25 cellular contexts compared by ENCODE assay signal in genomic region chr11:30260813-30261212, GRCh38. TPM values are rescaled to one million over a fixed set of nuclear protein-coding genes. Genes with fewer than 3 reads are reported as not detected.
DNase-seq lines count a peak whose midpoint lies in the region; ATAC-seq lines count a peak whose summit lies in the region.
"Had no signal": no experiment of that assay in that cellular context is flagged by ENCODE, and none has a peak within 500 bp of the region (broad histone marks: within the 10 kb centered on the region; RNA-seq: fewer than 3 reads in every experiment).

No MANE protein-coding gene starts in this region.

- no peak overlapping the region for H3K27ac Mint-ChIP-seq in activated T-helper 17 cell treated with anti-CD3 and anti-CD28 coated beads, Interleukin-2, amount 50 U/mL, for 72 hours
- H3K27ac Mint-ChIP-seq: activated CD8-positive, alpha-beta T cell treated with anti-CD3 and anti-CD28 coated beads for 36 hours; activated naive CD8-positive, alpha-beta T cell treated with anti-CD3 and anti-CD28 coated beads, Interleukin-2, amount 10 ng/mL, durations not matched to agents 7 days and 5 days had no signal

- H3K9me3 Mint-ChIP-seq in activated T-helper 17 cell treated with anti-CD3 and anti-CD28 coated beads, Interleukin-2, amount 50 U/mL, for 72 hours = peaks cover 3% of the 10 kb centered on the region

- H3K4me3 Mint-ChIP-seq in activated T-helper 17 cell treated with anti-CD3 and anti-CD28 coated beads, Interleukin-2, amount 50 U/mL, for 72 hours = no peak overlapping the region
- H3K4me3 Mint-ChIP-seq: activated CD8-positive, alpha-beta T cell treated with anti-CD3 and anti-CD28 coated beads for 36 hours; activated naive CD8-positive, alpha-beta T cell treated with anti-CD3 and anti-CD28 coated beads, Interleukin-2, amount 10 ng/mL, durations not matched to agents 7 days and 5 days had no signal

- no peaks in the 10 kb centered on the region for H3K4me1 Mint-ChIP-seq in activated T-helper 17 cell treated with anti-CD3 and anti-CD28 coated beads, Interleukin-2, amount 50 U/mL, for 72 hours

- H3K36me3 Mint-ChIP-seq in activated T-helper 17 cell treated with anti-CD3 and anti-CD28 coated beads, Interleukin-2, amount 50 U/mL, for 72 hours (ENCODE audit: low read depth) = no peaks in the 10 kb centered on the region
- H3K36me3 Mint-ChIP-seq: activated naive CD8-positive, alpha-beta T cell treated with anti-CD3 and anti-CD28 coated beads, Interleukin-2, amount 10 ng/mL, durations not matched to agents 7 days and 5 days had no signal

- DNase-seq in HT-29 (ENCODE audit: low spot score) = no peak
- DNase-seq: activated CD8-positive, alpha-beta T cell treated with anti-CD3 and anti-CD28 coated beads for 36 hours; activated naive CD8-positive, alpha-beta T cell treated with anti-CD3 and anti-CD28 coated beads, Interleukin-2, amount 10 ng/mL, durations not matched to agents 7 days and 5 days; activated T-cell treated with anti-CD3 and anti-CD28 coated beads, Interleukin-2, amount 50 U/mL, for 48 hours; dermis blood vessel endothelial cell; KBM-7; NCI-H2107; NCI-H524 treated with DMSO at 0.1 percent for 48 hours; pancreas; stimulated activated CD4-positive, alpha-beta T cell treated with anti-CD3 and anti-CD28 coated beads, Interleukin-1b, Interleukin-23, amount 100 ng/mL, for 48 hours; T-helper 1 cell; uterus had no signal

- H3K27me3 Mint-ChIP-seq in activated T-helper 17 cell treated with anti-CD3 and anti-CD28 coated beads, Interleukin-2, amount 50 U/mL, for 72 hours = peaks cover 5% of the 10 kb centered on the region

- ATAC-seq in GM18517 (IDR thresholded peaks at IDR 0.05; ENCODE audit: unreplicated experiment) = peak; percentile 73
- ATAC-seq in GM19467 (IDR thresholded peaks at IDR 0.05; ENCODE audit: unreplicated experiment) = peak; percentile 98
- peak; percentile 59 for ATAC-seq in HG02798 (IDR thresholded peaks at IDR 0.05; ENCODE audit: poor library complexity, unreplicated experiment)
- peak; percentile 98 for ATAC-seq in HG03378 (IDR thresholded peaks at IDR 0.05; ENCODE audit: unreplicated experiment)
- no peak for ATAC-seq in GM21723 (IDR thresholded peaks at IDR 0.05; ENCODE audit: unreplicated experiment)
- no peak for ATAC-seq in activated T-helper 17 cell treated with anti-CD3 and anti-CD28 coated beads, Interleukin-2, amount 50 U/mL, for 72 hours (replicated peaks)
- no peak for ATAC-seq in HG02840 (IDR thresholded peaks at IDR 0.05; ENCODE audit: low FRiP score, unreplicated experiment)
- ATAC-seq: activated CD8-positive, alpha-beta T cell treated with anti-CD3 and anti-CD28 coated beads for 36 hours; esophagus mucosa; pancreas; Right ventricle myocardium inferior had no signal

RNA-seq across cellular contexts. Expression of gene FSHB, which starts 30.0 kb away (rescaled TPM):
- total RNA-seq in HT-29 (2014; rRNA removed; shearing (Covaris generic)) = not detected in 2 replicates
- total RNA-seq in activated T-helper 17 cell treated with anti-CD3 and anti-CD28 coated beads, Interleukin-2, amount 50 U/mL, for 72 hours = not detected
- total RNA-seq: A673; activated CD8-positive, alpha-beta T cell treated with anti-CD3 and anti-CD28 coated beads for 36 hours; activated naive CD8-positive, alpha-beta T cell treated with anti-CD3 and anti-CD28 coated beads, Interleukin-2, amount 10 ng/mL, durations not matched to agents 7 days and 5 days; breast epithelium; dermis blood vessel endothelial cell; esophagus mucosa; glomerular endothelial cell; lung; pancreas; Right ventricle myocardium inferior; uterus had no signal

Comparison
In these comparisons a context has a peak if more than half of its experiments do, and no peak if none do; other contexts are left out.
1. ATAC-seq: peak in GM18517 (single experiment), GM19467 (single experiment), HG02798 (single experiment) and HG03378 (single experiment); none in GM21723 (single experiment), activated T-helper 17 cell treated with anti-CD3 and anti-CD28 coated beads, Interleukin-2, amount 50 U/mL, for 72 hours (single experiment) and HG02840 (single experiment).